10 cellular contexts compared by ENCODE assay signal in the genomic region with DNA sequence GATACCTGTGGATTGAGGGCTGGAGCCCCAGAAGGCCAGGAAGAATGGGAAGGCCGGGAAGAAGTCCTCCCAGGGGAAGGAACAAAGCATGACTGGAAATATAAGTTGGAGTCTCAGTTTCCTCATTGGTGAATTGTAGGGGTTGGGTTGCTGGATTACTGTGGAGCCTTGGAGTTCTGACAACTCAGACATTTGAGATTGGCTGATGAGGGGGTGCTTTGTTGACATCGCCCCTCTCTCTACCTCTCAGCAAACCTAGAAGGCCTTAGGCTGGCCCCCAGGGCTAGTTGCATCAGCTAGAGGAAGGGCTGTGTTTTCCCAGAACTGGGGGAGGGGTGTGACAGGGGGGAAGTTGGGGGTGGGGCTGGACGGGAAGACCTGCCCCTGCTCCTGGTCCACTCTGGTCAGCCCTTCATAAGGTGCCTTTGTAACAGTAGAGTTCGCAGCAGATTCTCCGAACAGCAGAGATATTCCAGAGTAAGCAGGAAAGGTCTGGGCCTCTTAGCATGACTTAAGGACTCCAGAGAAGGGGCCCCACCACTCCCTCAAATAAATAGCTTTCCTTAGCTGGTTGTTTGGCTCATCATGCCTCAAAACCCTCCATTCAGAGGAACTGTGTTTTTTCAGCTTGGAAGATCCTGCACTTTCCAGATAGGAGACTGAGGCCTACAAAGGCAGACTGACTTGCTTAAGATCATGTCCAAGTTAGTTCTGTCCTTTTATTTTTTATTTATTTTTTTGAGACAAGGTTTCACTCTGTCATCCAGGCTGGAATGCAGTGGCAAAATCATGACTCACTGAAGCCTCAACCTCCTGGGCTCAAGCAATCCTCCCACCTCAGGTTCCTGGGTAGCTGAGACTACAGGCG. TPM values are rescaled to one million over a fixed set of nuclear protein-coding genes. Genes with fewer than 3 reads are reported as not detected.
A peak's percentile ranks its signal among the peaks of the same experiment; 100 is the strongest.
DNase-seq lines count a peak whose midpoint lies in the region; ATAC-seq and TF ChIP-seq lines count a peak whose summit lies in the region.
"Had no signal": no experiment of that assay in that cellular context is flagged by ENCODE, and none has a peak within 500 bp of the region (broad histone marks: within the 10 kb centered on the region; RNA-seq: fewer than 3 reads in every experiment).

No MANE protein-coding gene starts in this region.

- H3K36me3 Mint-ChIP-seq in GM23338 (ENCODE audit: low read depth): no peaks in the 10 kb centered on the region

- peaks cover 3% of the 10 kb centered on the region for H3K27me3 Mint-ChIP-seq in GM23338 (ENCODE audit: insufficient read depth, low read depth, poor library complexity)

- H3K36me3 ChIP-seq in GM23338 (ENCODE audit: insufficient read depth) (no peaks in the 10 kb centered on the region), trophoblast cell (ENCODE audit: control insufficient read depth in 1 of 2, insufficient read depth in 2 of 2, low read length in 2 of 2) (no peaks in the 10 kb centered on the region)
- H3K36me3 ChIP-seq: ovary had no signal

- H3K79me2 ChIP-seq in GM23338 (replicated peaks; ENCODE audit: insufficient read depth) (no peaks in the 10 kb centered on the region), trophoblast cell (ENCODE audit: control insufficient read depth, insufficient read depth, low read length, poor library complexity) (no peaks in the 10 kb centered on the region)

- no peak overlapping the region for H3K4ac ChIP-seq in trophoblast cell (ENCODE audit: low read depth, low read length)

- peaks cover 21% of the 10 kb centered on the region for H3K4me1 Mint-ChIP-seq in GM23338

- no peak overlapping the region for H3K23ac ChIP-seq in trophoblast cell (ENCODE audit: low read length)

- peaks cover 2% of the 10 kb centered on the region for H3K9me3 ChIP-seq in trophoblast cell (ENCODE audit: insufficient read depth, low read depth, low read length)
- H3K9me3 ChIP-seq: ovary had no signal

- H4K12ac ChIP-seq in trophoblast cell (ENCODE audit: low read depth, low read length): no peak overlapping the region

- H3K14ac ChIP-seq in trophoblast cell (ENCODE audit: low read length): no peak overlapping the region

- no peaks in the 10 kb centered on the region for H3F3A ChIP-seq in GM23338 (replicated peaks; ENCODE audit: low read depth)

- H3K27ac ChIP-seq in GM23338 (ENCODE audit: low read depth) (peak overlapping the region; percentile 83), trophoblast cell (ENCODE audit: low read depth, low read length) (peak overlapping the region; percentile 67)
- H3K27ac ChIP-seq: ovary had no signal

- H3K27ac Mint-ChIP-seq in GM23338: peak overlapping the region; percentile 96

- peak overlapping the region; percentile 52 for H3K18ac ChIP-seq in trophoblast cell (ENCODE audit: low read length)

- H3K79me1 ChIP-seq in trophoblast cell (ENCODE audit: low read length): peaks cover 14% of the 10 kb centered on the region

- H3K4me2 ChIP-seq in GM23338 (peak overlapping the region; percentile 38), trophoblast cell (ENCODE audit: low read length) (peak overlapping the region; percentile 33)

- peak overlapping the region; percentile 54 for H4K8ac ChIP-seq in trophoblast cell (ENCODE audit: low read depth, low read length)

- H3K9me3 Mint-ChIP-seq in GM23338: no peaks in the 10 kb centered on the region

- H4K91ac ChIP-seq in trophoblast cell (ENCODE audit: low read depth, low read length): peak overlapping the region; percentile 57

- no CpG with 5 or more reads among the region's 6 CpGs for WGBS in trophoblast cell (ENCODE audit: extremely low coverage, insufficient coverage, insufficient read length)

- peak overlapping the region; percentile 70 for H2BK12ac ChIP-seq in trophoblast cell (ENCODE audit: low read length)

- peaks cover 7% of the 10 kb centered on the region; the same call in 1 of the 2 replicates for H3K9me2 ChIP-seq in GM23338 (ENCODE audit: insufficient read depth)

- no peaks in the 10 kb centered on the region for H4K20me1 ChIP-seq in GM23338 (replicated peaks; ENCODE audit: insufficient read depth)

- H2BK120ac ChIP-seq in trophoblast cell (ENCODE audit: insufficient read depth, low read length, poor library complexity): peak overlapping the region; percentile 36

- H3K9ac ChIP-seq in trophoblast cell (ENCODE audit: low read length): no peak overlapping the region

- 0 out of 2 replicates have a peak overlapping the region, but pooled peaks have one; percentile 16 for H3K4me3 ChIP-seq in GM23338
- H3K4me3 ChIP-seq in epithelial cell of esophagus (ENCODE audit: low read length): no peak overlapping the region
- H3K4me3 ChIP-seq in trophoblast cell (ENCODE audit: low read depth, low read length): no peak overlapping the region
- H3K4me3 ChIP-seq: ovary had no signal

- peak; percentile 46 for ATAC-seq in GM23338
- ATAC-seq in HG03432 (IDR thresholded peaks at IDR 0.05; ENCODE audit: unreplicated experiment): no peak

- peak overlapping the region; percentile 38 for H2BK5ac ChIP-seq in trophoblast cell (ENCODE audit: low read depth, low read length, poor library complexity)

- H2AFZ ChIP-seq in GM23338: peak overlapping the region; percentile 80
- H2AFZ ChIP-seq in trophoblast cell (ENCODE audit: insufficient read depth, low read length, poor library complexity): no peak overlapping the region

- TF ChIP-seq CTCF in GM23338 (conservative IDR thresholded peaks at IDR 0.05; ENCODE audit: low read depth in 2 of 2) (no peak), epithelial cell of esophagus (IDR thresholded peaks at IDR 0.05; ENCODE audit: insufficient read depth, low read depth, low read length, missing control alignments) (no peak)

- peak overlapping the region; percentile 18; the same call in 1 of the 3 replicates for H3K4me3 Mint-ChIP-seq in GM23338

- no peak overlapping the region for H2AK5ac ChIP-seq in trophoblast cell (ENCODE audit: low read length)

- no peaks in the 10 kb centered on the region for H3K27me3 ChIP-seq in GM23338 (ENCODE audit: insufficient read depth)
- no peaks in the 10 kb centered on the region for H3K27me3 ChIP-seq in trophoblast cell (ENCODE audit: insufficient read depth, low read length)
- H3K27me3 ChIP-seq: ovary had no signal

- DNase-seq in GM23338 (ENCODE audit: low spot score) (peak; percentile 72), RPMI7951 (ENCODE audit: low read depth) (peak; percentile 79), epithelial cell of esophagus (ENCODE audit: low read depth) (peak; percentile 83), trophoblast cell (no peak), NCI-H146 (lab: John Stamatoyannopoulos, UW) (no peak), SKM-1 treated with dmso at 0.1 percent for 144 hours (lab: John Stamatoyannopoulos, UW; ENCODE audit: unreplicated experiment) (no peak)
- DNase-seq: head of caudate nucleus, NCI-H69, ovary had no signal

- peaks cover 13% of the 10 kb centered on the region; the same call in 1 of the 2 replicates for H3K4me1 ChIP-seq in GM23338 (ENCODE audit: insufficient read depth)
- peaks cover 8 to 12% of the 10 kb centered on the region in 2 experiments for H3K4me1 ChIP-seq in trophoblast cell (ENCODE audit: control insufficient read depth in 1 of 2, insufficient read depth in 2 of 2, low read length in 2 of 2)

TF ChIP-seq in GM23338, 12 proteins besides CTCF, POLR2A, EP300 and RAD21:
- TF ChIP-seq, protein P1, sequence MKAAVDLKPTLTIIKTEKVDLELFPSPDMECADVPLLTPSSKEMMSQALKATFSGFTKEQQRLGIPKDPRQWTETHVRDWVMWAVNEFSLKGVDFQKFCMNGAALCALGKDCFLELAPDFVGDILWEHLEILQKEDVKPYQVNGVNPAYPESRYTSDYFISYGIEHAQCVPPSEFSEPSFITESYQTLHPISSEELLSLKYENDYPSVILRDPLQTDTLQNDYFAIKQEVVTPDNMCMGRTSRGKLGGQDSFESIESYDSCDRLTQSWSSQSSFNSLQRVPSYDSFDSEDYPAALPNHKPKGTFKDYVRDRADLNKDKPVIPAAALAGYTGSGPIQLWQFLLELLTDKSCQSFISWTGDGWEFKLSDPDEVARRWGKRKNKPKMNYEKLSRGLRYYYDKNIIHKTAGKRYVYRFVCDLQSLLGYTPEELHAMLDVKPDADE (IDR thresholded peaks at IDR 0.05): peak; percentile 26; the same call in 1 of the 2 replicates
- TF ChIP-seq POLR2AphosphoS5 (IDR thresholded peaks at IDR 0.05; ENCODE audit: low read depth): 0 out of 2 replicates have a peak, but pooled peaks have one; percentile 31
- TF ChIP-seq EZH2 (IDR thresholded peaks at IDR 0.05; ENCODE audit: low read depth, unreplicated experiment): no peak

RNA-seq across cellular contexts. Expression of gene THRSP, which starts 12.5 kb away (rescaled TPM):
- total RNA-seq in GM23338 (2014; rRNA removed; shearing (Covaris generic)): not detected in 2 replicates
- not detected in 2 replicates for polyA plus RNA-seq in GM23338 (2016; fragmentation: Nextera tagmentation; extraction: Ambion mirVana)
- total RNA-seq in RPMI7951 (2014; rRNA removed; shearing (Covaris generic)): not detected in 2 replicates
- polyA plus RNA-seq in trophoblast cell (2013): 0.17 and 0.27 TPM in 2 replicates

RNA-seq across cellular contexts. Expression of gene KCTD14, which starts 28.1 kb away (rescaled TPM):
- total RNA-seq in GM23338 (2014; rRNA removed; shearing (Covaris generic)): 14.2 and 19.1 TPM in 2 replicates
- polyA plus RNA-seq in GM23338 (2016; fragmentation: Nextera tagmentation; extraction: Ambion mirVana): 5.9 and 8.4 TPM in 2 replicates
- total RNA-seq in RPMI7951 (2014; rRNA removed; shearing (Covaris generic)): 7.1 TPM in 2 replicates
- 44.7 and 47.8 TPM in 2 replicates for polyA plus RNA-seq in trophoblast cell (2013)

RNA-seq across cellular contexts. Expression of gene NDUFC2, which starts 28.5 kb away (rescaled TPM):
- 122 and 174 TPM in 2 replicates for total RNA-seq in GM23338 (2014; rRNA removed; shearing (Covaris generic))
- 711 and 755 TPM in 2 replicates for polyA plus RNA-seq in GM23338 (2016; fragmentation: Nextera tagmentation; extraction: Ambion mirVana)
- total RNA-seq in RPMI7951 (2014; rRNA removed; shearing (Covaris generic)): 320 and 392 TPM in 2 replicates
- polyA plus RNA-seq in trophoblast cell (2013): 648 and 695 TPM in 2 replicates

RNA-seq across cellular contexts. Expression of gene INTS4, which starts 56.7 kb away (rescaled TPM):
- total RNA-seq in GM23338 (2014; rRNA removed; shearing (Covaris generic)): 47.6 TPM in 2 replicates
- 24.6 and 27.2 TPM in 2 replicates for polyA plus RNA-seq in GM23338 (2016; fragmentation: Nextera tagmentation; extraction: Ambion mirVana)
- 25.3 and 29.7 TPM in 2 replicates for total RNA-seq in RPMI7951 (2014; rRNA removed; shearing (Covaris generic))
- polyA plus RNA-seq in trophoblast cell (2013): 24.7 and 25.4 TPM in 2 replicates

Comparison
In these comparisons a context has a peak if more than half of its experiments do, and no peak if none do; other contexts are left out.
1. DNase-seq: peak in GM23338 (single experiment), RPMI7951 (single experiment) and epithelial cell of esophagus (single experiment); none in trophoblast cell (0 of 2), NCI-H146 (single experiment) and SKM-1 treated with dmso at 0.1 percent for 144 hours (single experiment).